8 cellular contexts compared by ENCODE assay signal in the genomic region with DNA sequence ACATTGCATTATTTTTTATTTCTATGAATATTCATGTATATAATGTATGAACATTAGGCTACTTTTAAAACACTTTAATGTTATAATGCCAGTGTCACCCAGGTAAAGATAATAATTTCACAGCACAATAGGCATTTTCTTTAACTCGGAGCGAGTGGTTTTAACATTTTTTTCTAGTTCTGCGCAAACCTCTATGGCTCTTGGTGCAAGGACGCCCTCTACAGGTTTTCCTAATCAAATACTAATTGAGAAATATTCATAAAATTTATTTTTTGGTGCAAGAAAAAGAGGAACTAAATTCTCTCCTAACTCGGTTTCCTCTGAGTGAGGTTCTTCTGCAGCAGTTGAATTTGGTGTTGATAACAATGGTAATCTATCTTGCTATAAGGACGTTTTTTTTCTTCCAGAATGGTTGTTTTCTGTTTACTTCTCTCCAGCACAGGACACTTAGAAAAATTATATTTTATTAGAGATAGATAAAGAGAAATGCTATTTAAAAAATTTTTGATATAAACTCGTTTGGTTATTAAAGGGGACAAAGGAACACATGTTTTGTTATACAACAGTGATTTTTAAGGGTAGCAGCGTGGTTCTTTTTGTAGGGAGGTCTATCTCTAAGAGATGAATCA. TPM values are rescaled to one million over a fixed set of nuclear protein-coding genes. Genes with fewer than 3 reads are reported as not detected.
DNase-seq lines count a peak whose midpoint lies in the region; ATAC-seq, FAIRE-seq and TF ChIP-seq lines count a peak whose summit lies in the region.

No MANE protein-coding gene starts in this region.

- H3K4me2 ChIP-seq in GM12878 (ENCODE audit: control insufficient read depth, insufficient read depth), result no peak overlapping the region

- intact Hi-C loops in GM12878 (cut with micrococcal nuclease; ENCODE audit: unreplicated experiment), result loop anchor here (1.0 to 2.0 kb wide), 4 partner anchors 109 to 327 kb away; no protein-coding TSS in a partner anchor

- no peaks in the 10 kb centered on the region for H3K79me2 ChIP-seq in GM12878 (ENCODE audit: control insufficient read depth, insufficient read depth, low read length)

- H3K4me1 ChIP-seq in GM12878 (ENCODE audit: control insufficient read depth, insufficient read depth, low read length), result no peaks in the 10 kb centered on the region; the same call in 1 of the 2 replicates

- BruUV-seq in GM12878 (replicated peaks; lab: Mats Ljungman, UMichigan), result no TSS peak

- H3K4me3 ChIP-seq in GM12878, result no peak overlapping the region

- peak; percentile 42 for ATAC-seq in GM18867 (IDR thresholded peaks at IDR 0.05; ENCODE audit: unreplicated experiment)
- peak; percentile 53 for ATAC-seq in GM12878
- ATAC-seq in HG02973 (IDR thresholded peaks at IDR 0.05; ENCODE audit: unreplicated experiment), result no peak
- ATAC-seq in GM18870 (IDR thresholded peaks at IDR 0.05; ENCODE audit: unreplicated experiment), result no peak
- ATAC-seq in GM21390 (IDR thresholded peaks at IDR 0.05; ENCODE audit: unreplicated experiment), result no peak

- TF ChIP-seq POLR2A in GM12878 (IDR thresholded peaks at IDR 0.05; ENCODE audit: low read depth, low read length), result no peak

- no peak for TF ChIP-seq EP300 in GM12878 (IDR thresholded peaks at IDR 0.05; ENCODE audit: borderline replicate concordance in 1 of 2, control insufficient read depth in 1 of 2, low read depth in 2 of 2, low read length in 2 of 2)

- CTCF ChIA-PET in GM12878 (lab: Yijun Ruan, JAX), result interaction anchor here (0.6 to 3.1 kb wide), 27 partner anchors 8 to 695 kb away, joined by 3 to 38 read pairs (median 4); no protein-coding TSS in a partner anchor

- H3K27ac ChIP-seq in GM12878 (ENCODE audit: control insufficient read depth, insufficient read depth), result no peak overlapping the region

- H3K9me3 ChIP-seq in GM12878 (replicated peaks; ENCODE audit: control insufficient read depth, insufficient read depth, low read length), result no peaks in the 10 kb centered on the region

- FAIRE-seq in GM12878 (lab: Jason Lieb, UNC), result peak; percentile 7

- RAD21 ChIA-PET in GM12878 (lab: Charles Lee; ENCODE audit: unreplicated experiment), result interaction anchor here (0.8 to 2.7 kb wide), 13 partner anchors 12 to 327 kb away, joined by 3 to 21 read pairs (median 5); partner anchors contain the start of gene LEMD3

- peak; percentile 87 for TF ChIP-seq RAD21 in GM12878 (IDR thresholded peaks at IDR 0.05; ENCODE audit: insufficient read depth, low read depth, low read length)

- no peak overlapping the region for H3K9ac ChIP-seq in GM12878 (ENCODE audit: control insufficient read depth, insufficient read depth, low read length)

- no peaks in the 10 kb centered on the region for H4K20me1 ChIP-seq in GM12878 (ENCODE audit: control insufficient read depth, insufficient read depth)

- WGBS in GM12878 (ENCODE audit: insufficient coverage, insufficient replicate concordance, low lambda C conversion rate, missing lambda C conversion rate), result 14% methylated on average over 8 of the region's 8 CpGs

- POLR2A ChIA-PET in GM12878 (lab: Charles Lee), result interaction anchor here (1.0 kb wide), 1 partner anchor 327 kb away, joined by 3 read pairs; no protein-coding TSS in a partner anchor

- no peak overlapping the region for H2AFZ ChIP-seq in GM12878 (ENCODE audit: control insufficient read depth, low read depth, low read length)

- peak; percentile 44 for DNase-seq in Ammon's horn (ENCODE audit: low spot score)
- peak; percentile 17 for DNase-seq in NCI-H345 treated with DMSO at 0.1 percent for 48 hours (lab: John Stamatoyannopoulos, UW; ENCODE audit: unreplicated experiment)
- DNase-seq in GM12878 (ENCODE audit: low read depth, low spot score), result peak; percentile 8
- peak; percentile 58 for DNase-seq in medulla oblongata (ENCODE audit: extremely low spot score)

- no peaks in the 10 kb centered on the region for H3K36me3 ChIP-seq in GM12878 (ENCODE audit: control insufficient read depth in 2 of 2, insufficient read depth in 2 of 2, low read length in 1 of 2)

- H3K27me3 ChIP-seq in GM12878 (replicated peaks in 1 of 2; ENCODE audit: control insufficient read depth in 2 of 2, insufficient read depth in 2 of 2, low read length in 1 of 2), result peaks cover 2 to 5% of the 10 kb centered on the region in 2 experiments; a peak in 3 of 4 replicates

- SMC1A ChIA-PET in GM12878 (lab: Charles Lee; ENCODE audit: uncharacterized antibody, unreplicated experiment), result interaction anchor here (0.7 to 6.5 kb wide), 14 partner anchors 10 to 327 kb away, joined by 3 to 57 read pairs (median 6); no protein-coding TSS in a partner anchor

- TF ChIP-seq CTCF in GM12878 (IDR thresholded peaks at IDR 0.05 in 2 of 3, conservative IDR thresholded peaks at IDR 0.05 in 1 of 3; ENCODE audit: control insufficient read depth in 2 of 3, extremely low read depth in 1 of 3, insufficient read depth in 1 of 3, low read depth in 3 of 3, low read length in 3 of 3), result peak; percentile 42 to 64 (median 48); a peak in 5 of 6 replicates

- in situ Hi-C loops in GM12878 (cut with MboI), result loop anchor here (5.0 kb wide), 1 partner anchor 326 kb away; no protein-coding TSS in a partner anchor

TF ChIP-seq in GM12878, 131 proteins besides CTCF, POLR2A, EP300 and RAD21:
- TF ChIP-seq POU2F2 (IDR thresholded peaks at IDR 0.05; ENCODE audit: borderline replicate concordance, low read depth, low read length) (no peak), ZNF384 (IDR thresholded peaks at IDR 0.05; ENCODE audit: borderline replicate concordance, low read depth, low read length) (peak; percentile 82; the same call in 1 of the 2 replicates), SMC3 (IDR thresholded peaks at IDR 0.05; ENCODE audit: borderline replicate concordance, low read length) (peak; percentile 70)
TF ChIP-seq in GM12878: peak in this region for 2.

RNA-seq across cellular contexts. Expression of gene WIF1, which starts 2.4 kb away (rescaled TPM):
- not detected in 2 replicates for total RNA-seq in GM12878 (2013; cell fraction: nucleolus; rRNA removed)
- total RNA-seq in GM12878 (2014; rRNA removed) (not detected in 2 replicates), GM12878 (2014; rRNA removed; fragmentation: Illumina TruSeq; extraction: Trizol) (not detected in 2 replicates), GM12878 (2021) (not detected in 2 replicates)
- 0.10 TPM for polyA plus RNA-seq in GM12878 (2011; ENCODE audit: low read depth)
- polyA plus RNA-seq in GM12878 (2011; rRNA removed) (not detected in 2 replicates), GM12878 (2014; fragmentation: Illumina TruSeq; extraction: Trizol) (0.04 TPM in 1 of 2 replicates, not detected in the other), GM12878 (2014; fragmentation: Nextera tagmentation; extraction: Ambion mirVana) (under 1 TPM in 1 of 2 experiments, not detected in 1; 0.05 TPM), GM12878 (2014; rRNA removed) (0.05 TPM in 1 of 2 replicates, not detected in the other), GM12878 (2016; fragmentation: Nextera tagmentation; extraction: Ambion mirVana) (not detected)
- polyA plus RNA-seq in GM12878 (2011; cell fraction: cytosol; rRNA removed), result 0.03 TPM in 2 replicates
- not detected in 2 replicates for polyA plus RNA-seq in GM12878 (2011; cell fraction: nucleus; rRNA removed)
- 0.10 and 0.11 TPM in 2 replicates for polyA plus RNA-seq in GM12878 (2012)
- polyA minus RNA-seq in GM12878 (2011; rRNA and poly(A)+ RNA removed), result not detected in 2 replicates
- polyA minus RNA-seq in GM12878 (2011; cell fraction: cytosol; rRNA and poly(A)+ RNA removed), result not detected in 2 replicates
- not detected in 2 replicates for polyA minus RNA-seq in GM12878 (2011; cell fraction: nucleus; rRNA and poly(A)+ RNA removed)

RNA-seq across cellular contexts. Expression of gene LEMD3, which starts 45.8 kb away (rescaled TPM):
- total RNA-seq in GM12878 (2013; cell fraction: nucleolus; rRNA removed), result 71.8 and 93.9 TPM in 2 replicates
- total RNA-seq in GM12878 (2014; rRNA removed) (23.8 and 24.8 TPM in 2 replicates), GM12878 (2014; rRNA removed; fragmentation: Illumina TruSeq; extraction: Trizol) (19.4 and 19.6 TPM in 2 replicates), GM12878 (2021) (23.6 and 26.0 TPM in 2 replicates)
- 4.1 TPM for polyA plus RNA-seq in GM12878 (2011; ENCODE audit: low read depth)
- polyA plus RNA-seq in GM12878 (2011; rRNA removed) (21.3 and 29.5 TPM in 2 replicates), GM12878 (2014; fragmentation: Illumina TruSeq; extraction: Trizol) (17.7 and 31.1 TPM in 2 replicates), GM12878 (2014; fragmentation: Nextera tagmentation; extraction: Ambion mirVana) (1 to 10 TPM; 7.5 to 9.0 TPM), GM12878 (2014; rRNA removed) (12.0 and 17.8 TPM in 2 replicates), GM12878 (2016; fragmentation: Nextera tagmentation; extraction: Ambion mirVana) (10 to 100 TPM; 14.6 to 15.4 TPM)
- 6.5 and 7.0 TPM in 2 replicates for polyA plus RNA-seq in GM12878 (2011; cell fraction: cytosol; rRNA removed)
- polyA plus RNA-seq in GM12878 (2011; cell fraction: nucleus; rRNA removed), result 20.1 and 23.8 TPM in 2 replicates
- 9.3 and 13.1 TPM in 2 replicates for polyA plus RNA-seq in GM12878 (2012)
- polyA minus RNA-seq in GM12878 (2011; rRNA and poly(A)+ RNA removed), result 13.5 and 14.3 TPM in 2 replicates
- polyA minus RNA-seq in GM12878 (2011; cell fraction: cytosol; rRNA and poly(A)+ RNA removed), result 4.9 and 7.5 TPM in 2 replicates
- 28.7 and 46.6 TPM in 2 replicates for polyA minus RNA-seq in GM12878 (2011; cell fraction: nucleus; rRNA and poly(A)+ RNA removed)

Comparison
In these comparisons a context has a peak if more than half of its experiments do, and no peak if none do; other contexts are left out.
1. DNase-seq: peak in every context shown above with its lines; median percentile 58 in medulla oblongata; 44 in Ammon's horn; 17 in NCI-H345 treated with DMSO at 0.1 percent for 48 hours; 8 in GM12878.
2. ATAC-seq: peak in GM18867 (single experiment) and GM12878 (single experiment); none in HG02973 (single experiment), GM18870 (single experiment) and GM21390 (single experiment).